ENCODE assay signal across 8 cellular contexts in the genomic region with DNA sequence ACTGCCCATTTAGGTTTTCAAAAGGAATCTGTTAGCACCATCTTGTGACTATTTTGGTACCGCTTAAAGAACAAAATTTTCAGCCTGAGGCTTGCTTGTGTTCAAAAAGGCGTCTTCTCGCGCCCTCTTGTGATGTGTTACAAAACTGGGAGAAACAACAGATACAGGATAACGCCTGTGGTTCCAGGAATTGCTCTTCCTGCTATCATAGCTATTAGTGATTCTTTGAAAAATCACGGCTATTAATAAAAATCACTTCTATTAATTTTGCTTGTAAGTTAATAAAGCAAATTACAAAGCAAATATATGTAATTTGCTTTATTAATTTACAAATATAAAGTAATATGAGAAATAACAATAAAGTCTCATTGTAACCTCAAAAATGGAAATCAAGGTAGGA.
DNase-seq lines count a peak whose midpoint lies in the region; ATAC-seq, FAIRE-seq and TF ChIP-seq lines count a peak whose summit lies in the region.

No MANE protein-coding gene starts in this region.

- FAIRE-seq in GM19239 (lab: Jason Lieb, UNC) = peak; percentile 23

- no peaks in the 10 kb centered on the region for H3K36me3 ChIP-seq in neural cell (ENCODE audit: insufficient read depth, low read length)

- H3K36me3 Mint-ChIP-seq in effector memory CD8-positive, alpha-beta T cell (ENCODE audit: insufficient read depth) = no peaks in the 10 kb centered on the region

- DNase-seq in COR-L47 (lab: John Stamatoyannopoulos, UW) (peak; percentile 67), GM19239 (ENCODE audit: insufficient read length, low spot score) (no peak), NCI-H1417 treated with DMSO at 0.1 percent for 48 hours (lab: John Stamatoyannopoulos, UW) (peak; percentile 78), T1000 (lab: John Stamatoyannopoulos, UW) (peak; percentile 63), fibroblast of peridontal ligament (ENCODE audit: extremely low read depth) (peak; percentile 98)
- no peak for DNase-seq in effector memory CD8-positive, alpha-beta T cell

- no peak overlapping the region for H2AFZ ChIP-seq in neural cell (ENCODE audit: low read depth, low read length)

- peaks cover 25 to 63% of the 10 kb centered on the region in 2 donors for H3K27me3 Mint-ChIP-seq in effector memory CD8-positive, alpha-beta T cell

- H3F3A ChIP-seq in neural cell (ENCODE audit: insufficient read depth, low read length, poor library complexity, severe bottlenecking) = no peaks in the 10 kb centered on the region

- peaks cover 0 to 2% of the 10 kb centered on the region in 2 donors for H3K4me1 Mint-ChIP-seq in effector memory CD8-positive, alpha-beta T cell (ENCODE audit: low read depth in 2 of 2)

- H3K9me3 ChIP-seq in neural cell (ENCODE audit: low read length) = no peaks in the 10 kb centered on the region

- no peak overlapping the region for H3K4me2 ChIP-seq in neural cell (ENCODE audit: low read length)

- no peak overlapping the region for H3K9ac ChIP-seq in neural cell (ENCODE audit: low read length)

- no peak for TF ChIP-seq EP300 in neural cell (conservative IDR thresholded peaks at IDR 0.05; ENCODE audit: poor library complexity, severe bottlenecking)

- peak; percentile 99 for TF ChIP-seq CTCF in neural cell (IDR thresholded peaks at IDR 0.05; ENCODE audit: poor library complexity, severe bottlenecking)

- no peaks in the 10 kb centered on the region for H3K79me2 ChIP-seq in neural cell (replicated peaks; ENCODE audit: insufficient read depth, low read length)

- no peak overlapping the region for H3K4me3 Mint-ChIP-seq in effector memory CD8-positive, alpha-beta T cell

- no peaks in the 10 kb centered on the region for H3K9me3 Mint-ChIP-seq in effector memory CD8-positive, alpha-beta T cell

- H3K9me2 ChIP-seq in neural cell (ENCODE audit: insufficient read depth, low read length) = no peaks in the 10 kb centered on the region

- H3K27ac Mint-ChIP-seq in effector memory CD8-positive, alpha-beta T cell = no peak overlapping the region

- H4K20me1 ChIP-seq in neural cell (ENCODE audit: insufficient read depth) = no peaks in the 10 kb centered on the region

- peak; percentile 99 for TF ChIP-seq RAD21 in neural cell (conservative IDR thresholded peaks at IDR 0.05)

- H3K27ac ChIP-seq in neural cell (ENCODE audit: low read length) = no peak overlapping the region

- H3K27me3 ChIP-seq in neural cell (ENCODE audit: insufficient read depth, low read depth, low read length) = no peaks in the 10 kb centered on the region

- ATAC-seq in effector memory CD8-positive, alpha-beta T cell (replicated peaks) = no peak
- no peak for ATAC-seq in HG02588 (IDR thresholded peaks at IDR 0.05; ENCODE audit: unreplicated experiment)

- H3K4me3 ChIP-seq in neural cell (ENCODE audit: low read length) = no peak overlapping the region

TF ChIP-seq in neural cell, 6 proteins besides CTCF, POLR2A, EP300 and RAD21:
- peak; percentile 99 for TF ChIP-seq SMC3 (conservative IDR thresholded peaks at IDR 0.05; ENCODE audit: poor library complexity)
- TF ChIP-seq, protein P1, sequence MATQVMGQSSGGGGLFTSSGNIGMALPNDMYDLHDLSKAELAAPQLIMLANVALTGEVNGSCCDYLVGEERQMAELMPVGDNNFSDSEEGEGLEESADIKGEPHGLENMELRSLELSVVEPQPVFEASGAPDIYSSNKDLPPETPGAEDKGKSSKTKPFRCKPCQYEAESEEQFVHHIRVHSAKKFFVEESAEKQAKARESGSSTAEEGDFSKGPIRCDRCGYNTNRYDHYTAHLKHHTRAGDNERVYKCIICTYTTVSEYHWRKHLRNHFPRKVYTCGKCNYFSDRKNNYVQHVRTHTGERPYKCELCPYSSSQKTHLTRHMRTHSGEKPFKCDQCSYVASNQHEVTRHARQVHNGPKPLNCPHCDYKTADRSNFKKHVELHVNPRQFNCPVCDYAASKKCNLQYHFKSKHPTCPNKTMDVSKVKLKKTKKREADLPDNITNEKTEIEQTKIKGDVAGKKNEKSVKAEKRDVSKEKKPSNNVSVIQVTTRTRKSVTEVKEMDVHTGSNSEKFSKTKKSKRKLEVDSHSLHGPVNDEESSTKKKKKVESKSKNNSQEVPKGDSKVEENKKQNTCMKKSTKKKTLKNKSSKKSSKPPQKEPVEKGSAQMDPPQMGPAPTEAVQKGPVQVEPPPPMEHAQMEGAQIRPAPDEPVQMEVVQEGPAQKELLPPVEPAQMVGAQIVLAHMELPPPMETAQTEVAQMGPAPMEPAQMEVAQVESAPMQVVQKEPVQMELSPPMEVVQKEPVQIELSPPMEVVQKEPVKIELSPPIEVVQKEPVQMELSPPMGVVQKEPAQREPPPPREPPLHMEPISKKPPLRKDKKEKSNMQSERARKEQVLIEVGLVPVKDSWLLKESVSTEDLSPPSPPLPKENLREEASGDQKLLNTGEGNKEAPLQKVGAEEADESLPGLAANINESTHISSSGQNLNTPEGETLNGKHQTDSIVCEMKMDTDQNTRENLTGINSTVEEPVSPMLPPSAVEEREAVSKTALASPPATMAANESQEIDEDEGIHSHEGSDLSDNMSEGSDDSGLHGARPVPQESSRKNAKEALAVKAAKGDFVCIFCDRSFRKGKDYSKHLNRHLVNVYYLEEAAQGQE (IDR thresholded peaks at IDR 0.05; ENCODE audit: borderline replicate concordance) = no peak
- peak; percentile 11 for TF ChIP-seq MXI1 (conservative IDR thresholded peaks at IDR 0.05; ENCODE audit: poor library complexity, severe bottlenecking)
- TF ChIP-seq EZH2 (IDR thresholded peaks at IDR 0.05; ENCODE audit: borderline replicate concordance, insufficient read depth, low read length, poor library complexity, severe bottlenecking) = no peak
- TF ChIP-seq POLR2AphosphoS5 (IDR thresholded peaks at IDR 0.05) = no peak
TF ChIP-seq in neural cell: peak in this region for 2.

Comparison
In these comparisons a context has a peak if more than half of its experiments do, and no peak if none do; other contexts are left out.
1. DNase-seq: peak in COR-L47 (single experiment), NCI-H1417 treated with DMSO at 0.1 percent for 48 hours (single experiment), T1000 (single experiment) and fibroblast of peridontal ligament (single experiment); none in GM19239 (single experiment) and effector memory CD8-positive, alpha-beta T cell (0 of 3).